ENCODE assay signal across 25 cellular contexts in genomic region chr2:9652267-9652666, GRCh38.
"Had no signal": no experiment of that assay in that cellular context is flagged by ENCODE, and none has a peak within 500 bp of the region (broad histone marks: within the 10 kb centered on the region; RNA-seq: fewer than 3 reads in every experiment).

No MANE protein-coding gene starts in this region.

- H3K36me3 Mint-ChIP-seq: naive thymus-derived CD8-positive, alpha-beta T cell had no signal

- H3K9me3 Mint-ChIP-seq: effector memory CD8-positive, alpha-beta T cell; nephron progenitor cell had no signal

- FAIRE-seq: endometrium, pancreas had no signal

- H3K9me3 ChIP-seq: esophagus squamous epithelium, heart right ventricle, left lung, neutrophil, pancreas, transverse colon, vagina had no signal

- H3K4me3 ChIP-seq: esophagus squamous epithelium, heart right ventricle, left lung, pancreas, smooth muscle cell, transverse colon, vagina had no signal

- H3K4me3 Mint-ChIP-seq: effector memory CD8-positive, alpha-beta T cell; naive thymus-derived CD8-positive, alpha-beta T cell; nephron progenitor cell had no signal

- H3K4me2 ChIP-seq: smooth muscle cell had no signal

- H3K4me1 ChIP-seq: esophagus squamous epithelium, left lung, pancreas, transverse colon, vagina had no signal

- DNase-seq: cortex of kidney; effector memory CD8-positive, alpha-beta T cell; erythroblast; esophagus squamous epithelium; foreskin melanocyte; glutamatergic neuron; heart right ventricle; hippocampal formation; left cardiac atrium; left lung; mesendoderm; naive thymus-derived CD8-positive, alpha-beta T cell; nephron progenitor cell; pancreas; stimulated activated CD4-positive, alpha-beta T cell treated with anti-CD3 and anti-CD28 coated beads, Interleukin-12 subunit alpha, Interleukin-12 subunit beta, amount 100 ng/mL, for 4 hours; stimulated activated CD4-positive, alpha-beta T cell treated with anti-CD3 and anti-CD28 coated beads, Interleukin-1b, Interleukin-23, amount 100 ng/mL, for 48 hours; stimulated activated CD4-positive, alpha-beta T cell treated with anti-CD3 and anti-CD28 coated beads, Interleukin-4, amount 100 ng/mL, for 1 hour; stimulated activated CD8-positive, alpha-beta memory T cell treated with anti-CD3 and anti-CD28 coated beads, Interleukin-4, amount 100 ng/mL, for 48 hours; stimulated activated naive CD4-positive, alpha-beta T cell treated with Interleukin-2 at 50 U/mL for 16 hours; transverse colon had no signal

- H3K36me3 ChIP-seq: esophagus squamous epithelium, heart right ventricle, left lung, neutrophil, pancreas, transverse colon, vagina had no signal

- ATAC-seq: effector memory CD8-positive, alpha-beta T cell; left cardiac atrium; left lung; naive thymus-derived CD8-positive, alpha-beta T cell; sciatic nerve had no signal

- H3K27ac ChIP-seq: esophagus squamous epithelium, heart right ventricle, left lung, neutrophil, pancreas, transverse colon, vagina had no signal

- H3K27me3 Mint-ChIP-seq: effector memory CD8-positive, alpha-beta T cell had no signal

- H3K27me3 ChIP-seq: heart right ventricle, left lung, pancreas, transverse colon, vagina had no signal

- H3K27ac Mint-ChIP-seq: nephron progenitor cell had no signal
